ENCODE assay signal across 24 cellular contexts in genomic region chr9:79542735-79543504, GRCh38. TPM values are rescaled to one million over a fixed set of nuclear protein-coding genes. Genes with fewer than 3 reads are reported as not detected.
DNase-seq lines count a peak whose midpoint lies in the region; ATAC-seq, FAIRE-seq and TF ChIP-seq lines count a peak whose summit lies in the region.
"Had no signal": no experiment of that assay in that cellular context is flagged by ENCODE, and none has a peak within 500 bp of the region (broad histone marks: within the 10 kb centered on the region; RNA-seq: fewer than 3 reads in every experiment).

No MANE protein-coding gene starts in this region.

- DNase-seq in EH (ENCODE audit: low read depth) (peak; percentile 5), HEK293T (ENCODE audit: extremely low spot score) (no peak), RCC 7860 (ENCODE audit: low spot score) (no peak), iPS-NIHi7 (ENCODE audit: extremely low spot score) (peak; percentile 26), H4 (ENCODE audit: low spot score) (no peak), mucosa of descending colon (no peak)
- DNase-seq: activated CD4-positive, alpha-beta T cell treated with anti-CD3 and anti-CD28 coated beads for 1 hour; activated effector memory CD4-positive, alpha-beta T cell treated with Interleukin-2 at 50 U/mL for 16 hours; GF-D8; KBM-7; left ventricle myocardium superior; naive thymus-derived CD8-positive, alpha-beta T cell; NCI-H1436 treated with DMSO at 0.1 percent for 48 hours; NCI-H510A treated with DMSO at 0.1 percent for 48 hours; stimulated activated naive CD8-positive, alpha-beta T cell treated with anti-CD3 and anti-CD28 coated beads, Interleukin-15, Interleukin-2, amounts not matched to agents 100 U/mL and 50 U/mL, for 24 hours; testis; uterus had no signal

- no peak for ATAC-seq in GM18505 (IDR thresholded peaks at IDR 0.05; ENCODE audit: unreplicated experiment)
- ATAC-seq in mucosa of descending colon, result no peak
- ATAC-seq: HCT116; left ventricle myocardium superior; naive thymus-derived CD8-positive, alpha-beta T cell; stimulated activated naive CD8-positive, alpha-beta T cell treated with anti-CD3 and anti-CD28 coated beads, Interleukin-15, Interleukin-2, amounts not matched to agents 100 U/mL and 50 U/mL, for 24 hours had no signal

- POLR2A ChIA-PET in HEK293T (lab: Yijun Ruan, JAX), result interaction anchor here (0.9 to 1.9 kb wide), 2 partner anchors 9 to 28 kb away, joined by 3 to 6 read pairs; partner anchors contain the start of gene TLE4

- no peaks in the 10 kb centered on the region for H3K36me3 ChIP-seq in mucosa of descending colon (ENCODE audit: low read depth)
- H3K36me3 ChIP-seq: SJSA1, uterus had no signal

- TF ChIP-seq CTCF in mucosa of descending colon (IDR thresholded peaks at IDR 0.05), result no peak

- intact Hi-C loops in mucosa of descending colon (cut with DNase I, micrococcal nuclease), result no loop called here

- H3K4me3 ChIP-seq in mucosa of descending colon, result no peak overlapping the region
- H3K4me3 ChIP-seq: SJSA1, testis, uterus had no signal

- CTCF ChIA-PET in HEK293T (lab: Yijun Ruan, JAX), result interaction anchor here (0.6 to 1.2 kb wide), 3 partner anchors 8 to 16 kb away, joined by 3 to 5 read pairs (median 3); no protein-coding TSS in a partner anchor

- TF ChIP-seq POLR2A in GM18505 (IDR thresholded peaks at IDR 0.05; ENCODE audit: borderline replicate concordance, extremely low read depth, insufficient read depth, insufficient read length), result no peak

- no peaks in the 10 kb centered on the region for H3K9me3 ChIP-seq in mucosa of descending colon
- H3K9me3 ChIP-seq: SJSA1, testis, uterus had no signal

- no peaks in the 10 kb centered on the region for H3K4me1 ChIP-seq in mucosa of descending colon (ENCODE audit: low read depth)
- H3K4me1 ChIP-seq: SJSA1, testis, uterus had no signal

- FAIRE-seq in RCC 7860 (lab: Jason Lieb, UNC), result peak; percentile 27
- FAIRE-seq: D721Med, endothelial cell of umbilical vein, HTR-8/SVneo, keratinocyte had no signal

TF ChIP-seq in HEK293T, 16 proteins besides CTCF, POLR2A, EP300 and RAD21:
- no peak for TF ChIP-seq SUZ12 (IDR thresholded peaks at IDR 0.05)
- TF ChIP-seq, protein P1, sequence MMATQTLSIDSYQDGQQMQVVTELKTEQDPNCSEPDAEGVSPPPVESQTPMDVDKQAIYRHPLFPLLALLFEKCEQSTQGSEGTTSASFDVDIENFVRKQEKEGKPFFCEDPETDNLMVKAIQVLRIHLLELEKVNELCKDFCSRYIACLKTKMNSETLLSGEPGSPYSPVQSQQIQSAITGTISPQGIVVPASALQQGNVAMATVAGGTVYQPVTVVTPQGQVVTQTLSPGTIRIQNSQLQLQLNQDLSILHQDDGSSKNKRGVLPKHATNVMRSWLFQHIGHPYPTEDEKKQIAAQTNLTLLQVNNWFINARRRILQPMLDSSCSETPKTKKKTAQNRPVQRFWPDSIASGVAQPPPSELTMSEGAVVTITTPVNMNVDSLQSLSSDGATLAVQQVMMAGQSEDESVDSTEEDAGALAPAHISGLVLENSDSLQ (IDR thresholded peaks at IDR 0.05), result peak; percentile 75

RNA-seq across cellular contexts. Expression of gene TLE4, which starts 28.8 kb away (rescaled TPM):
- total RNA-seq in H4 (2014; rRNA removed; shearing (Covaris generic)), result 27.8 and 32.1 TPM in 2 replicates
- total RNA-seq in mucosa of descending colon, result 10 to 100 TPM; 23.9 to 38.4 (median 29.8) TPM

Comparison
In these comparisons a context has a peak if more than half of its experiments do, and no peak if none do; other contexts are left out.
1. DNase-seq: peak in EH (single experiment) and iPS-NIHi7 (single experiment); none in HEK293T (single experiment), RCC 7860 (single experiment), H4 (single experiment) and mucosa of descending colon (0 of 3).